ENCODE assay signal across 1 cellular context in the genomic region with DNA sequence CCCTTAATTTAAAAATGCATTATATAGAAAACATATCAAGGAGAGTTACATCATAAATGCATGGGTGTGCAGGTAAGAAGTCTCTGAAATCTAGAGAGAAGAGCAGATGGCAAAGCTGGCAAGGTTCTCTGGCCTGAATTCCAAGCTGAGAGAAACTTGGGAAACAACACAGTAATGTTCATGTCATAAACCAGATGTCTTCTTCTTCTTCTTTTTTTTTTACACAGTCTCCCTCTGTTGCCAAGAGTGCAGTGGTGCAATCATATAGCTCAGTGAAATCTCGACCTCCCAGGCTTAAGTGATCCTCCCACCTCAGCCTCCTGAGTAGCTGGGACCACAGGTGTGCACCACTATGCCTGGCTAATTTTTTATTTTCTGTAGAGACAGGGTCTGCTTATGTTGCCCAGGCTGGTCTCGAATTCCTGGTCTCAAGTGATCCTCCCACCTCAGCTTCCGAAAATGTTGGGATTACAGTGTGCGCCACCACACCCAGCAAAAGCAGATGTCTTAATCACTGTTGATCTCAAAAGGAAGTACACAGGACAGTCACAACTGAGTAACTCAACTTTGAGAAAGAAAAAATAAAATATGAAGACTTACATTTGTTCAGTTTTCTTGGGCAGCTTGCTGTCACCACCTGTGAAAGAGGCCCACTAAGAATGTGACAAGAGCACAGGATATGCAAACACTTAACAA.
TF ChIP-seq lines count a peak whose summit lies in the region.

No MANE protein-coding gene starts in this region.

TF ChIP-seq in K562, 482 proteins besides CTCF, POLR2A, EP300 and RAD21 (continued from another document):
- TF ChIP-seq, protein P1, sequence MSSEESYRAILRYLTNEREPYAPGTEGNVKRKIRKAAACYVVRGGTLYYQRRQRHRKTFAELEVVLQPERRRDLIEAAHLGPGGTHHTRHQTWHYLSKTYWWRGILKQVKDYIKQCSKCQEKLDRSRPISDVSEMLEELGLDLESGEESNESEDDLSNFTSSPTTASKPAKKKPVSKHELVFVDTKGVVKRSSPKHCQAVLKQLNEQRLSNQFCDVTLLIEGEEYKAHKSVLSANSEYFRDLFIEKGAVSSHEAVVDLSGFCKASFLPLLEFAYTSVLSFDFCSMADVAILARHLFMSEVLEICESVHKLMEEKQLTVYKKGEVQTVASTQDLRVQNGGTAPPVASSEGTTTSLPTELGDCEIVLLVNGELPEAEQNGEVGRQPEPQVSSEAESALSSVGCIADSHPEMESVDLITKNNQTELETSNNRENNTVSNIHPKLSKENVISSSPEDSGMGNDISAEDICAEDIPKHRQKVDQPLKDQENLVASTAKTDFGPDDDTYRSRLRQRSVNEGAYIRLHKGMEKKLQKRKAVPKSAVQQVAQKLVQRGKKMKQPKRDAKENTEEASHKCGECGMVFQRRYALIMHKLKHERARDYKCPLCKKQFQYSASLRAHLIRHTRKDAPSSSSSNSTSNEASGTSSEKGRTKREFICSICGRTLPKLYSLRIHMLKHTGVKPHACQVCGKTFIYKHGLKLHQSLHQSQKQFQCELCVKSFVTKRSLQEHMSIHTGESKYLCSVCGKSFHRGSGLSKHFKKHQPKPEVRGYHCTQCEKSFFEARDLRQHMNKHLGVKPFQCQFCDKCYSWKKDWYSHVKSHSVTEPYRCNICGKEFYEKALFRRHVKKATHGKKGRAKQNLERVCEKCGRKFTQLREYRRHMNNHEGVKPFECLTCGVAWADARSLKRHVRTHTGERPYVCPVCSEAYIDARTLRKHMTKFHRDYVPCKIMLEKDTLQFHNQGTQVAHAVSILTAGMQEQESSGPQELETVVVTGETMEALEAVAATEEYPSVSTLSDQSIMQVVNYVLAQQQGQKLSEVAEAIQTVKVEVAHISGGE (CRISPR knock-in tag; IDR thresholded peaks at IDR 0.05), result no peak
- TF ChIP-seq, protein P2, sequence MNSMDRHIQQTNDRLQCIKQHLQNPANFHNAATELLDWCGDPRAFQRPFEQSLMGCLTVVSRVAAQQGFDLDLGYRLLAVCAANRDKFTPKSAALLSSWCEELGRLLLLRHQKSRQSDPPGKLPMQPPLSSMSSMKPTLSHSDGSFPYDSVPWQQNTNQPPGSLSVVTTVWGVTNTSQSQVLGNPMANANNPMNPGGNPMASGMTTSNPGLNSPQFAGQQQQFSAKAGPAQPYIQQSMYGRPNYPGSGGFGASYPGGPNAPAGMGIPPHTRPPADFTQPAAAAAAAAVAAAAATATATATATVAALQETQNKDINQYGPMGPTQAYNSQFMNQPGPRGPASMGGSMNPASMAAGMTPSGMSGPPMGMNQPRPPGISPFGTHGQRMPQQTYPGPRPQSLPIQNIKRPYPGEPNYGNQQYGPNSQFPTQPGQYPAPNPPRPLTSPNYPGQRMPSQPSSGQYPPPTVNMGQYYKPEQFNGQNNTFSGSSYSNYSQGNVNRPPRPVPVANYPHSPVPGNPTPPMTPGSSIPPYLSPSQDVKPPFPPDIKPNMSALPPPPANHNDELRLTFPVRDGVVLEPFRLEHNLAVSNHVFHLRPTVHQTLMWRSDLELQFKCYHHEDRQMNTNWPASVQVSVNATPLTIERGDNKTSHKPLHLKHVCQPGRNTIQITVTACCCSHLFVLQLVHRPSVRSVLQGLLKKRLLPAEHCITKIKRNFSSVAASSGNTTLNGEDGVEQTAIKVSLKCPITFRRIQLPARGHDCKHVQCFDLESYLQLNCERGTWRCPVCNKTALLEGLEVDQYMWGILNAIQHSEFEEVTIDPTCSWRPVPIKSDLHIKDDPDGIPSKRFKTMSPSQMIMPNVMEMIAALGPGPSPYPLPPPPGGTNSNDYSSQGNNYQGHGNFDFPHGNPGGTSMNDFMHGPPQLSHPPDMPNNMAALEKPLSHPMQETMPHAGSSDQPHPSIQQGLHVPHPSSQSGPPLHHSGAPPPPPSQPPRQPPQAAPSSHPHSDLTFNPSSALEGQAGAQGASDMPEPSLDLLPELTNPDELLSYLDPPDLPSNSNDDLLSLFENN (IDR thresholded peaks at IDR 0.05; ENCODE audit: low read depth in 2 of 2, low read length in 2 of 2), result no peak
- no peak for TF ChIP-seq GATAD2B (IDR thresholded peaks at IDR 0.05; ENCODE audit: borderline replicate concordance)
- no peak for TF ChIP-seq ZNF507 (tag; conservative IDR thresholded peaks at IDR 0.05)
- no peak for TF ChIP-seq ZNF175 (CRISPR knock-in tag; IDR thresholded peaks at IDR 0.05; ENCODE audit: low read depth)
- no peak for TF ChIP-seq TEAD1 (CRISPR knock-in tag; IDR thresholded peaks at IDR 0.05)
- TF ChIP-seq U2AF2 (optimal IDR thresholded peaks at IDR 0.05; ENCODE audit: low read depth, low read length), result no peak
